Comparison of ENCODE assay signal across 18 cellular contexts in genomic region chr6:3314621-3315020, GRCh38. TPM values are rescaled to one million over a fixed set of nuclear protein-coding genes. Genes with fewer than 3 reads are reported as not detected.
DNase-seq lines count a peak whose midpoint lies in the region; ATAC-seq, FAIRE-seq and TF ChIP-seq lines count a peak whose summit lies in the region.
"Had no signal": no experiment of that assay in that cellular context is flagged by ENCODE, and none has a peak within 500 bp of the region (broad histone marks: within the 10 kb centered on the region; RNA-seq: fewer than 3 reads in every experiment).

No MANE protein-coding gene starts in this region.

- WGBS in HepG2 (ENCODE audit: low lambda C conversion rate), result 96% methylated on average over 9 of the region's 9 CpGs
- WGBS in right lobe of liver (ENCODE audit: insufficient coverage, low coverage, low lambda C conversion rate, missing lambda C conversion rate), result 77% methylated on average over 6 of the region's 9 CpGs
- WGBS in thyroid gland, 2 donors, result 38 to 53% methylated on average over 9 of the region's 9 CpGs

- no peak overlapping the region for H2AFZ ChIP-seq in HepG2 (ENCODE audit: low read length)
- H2AFZ ChIP-seq in osteoblast (ENCODE audit: low read length), result no peak overlapping the region

- H3K9ac ChIP-seq in HepG2 (ENCODE audit: insufficient read depth, low read depth, low read length), result no peak overlapping the region
- H3K9ac ChIP-seq: BLaER1 treated with 17β-estradiol and CSF1 and Interleukin-3, amounts not matched to agents 10 nM and 100 nM had no signal

- no peak overlapping the region for H3K27ac Mint-ChIP-seq in chondrocyte (ENCODE audit: unreplicated experiment)
- H3K27ac Mint-ChIP-seq: B cell; CD8-positive, alpha-beta T cell had no signal

- DNase-seq in HepG2 (ENCODE audit: low spot score), result no peak
- no peak for DNase-seq in right lobe of liver
- peak; percentile 26 for DNase-seq in chondrocyte (ENCODE audit: low spot score)
- peak; percentile 9 for DNase-seq in osteoblast (ENCODE audit: insufficient read length, low spot score, missing footprints)
- DNase-seq in thyroid gland, result peak; percentile 56 to 61
- DNase-seq in DMS 273 (lab: John Stamatoyannopoulos, UW; ENCODE audit: unreplicated experiment), result no peak
- DNase-seq in KBM-7, result no peak
- DNase-seq: Calu3; CD8-positive, alpha-beta T cell; GOT3; H7 had no signal

- H3K4me1 Mint-ChIP-seq in chondrocyte (ENCODE audit: low read depth), result peaks cover 10% of the 10 kb centered on the region

- no peak overlapping the region for H3K27ac ChIP-seq in HepG2 (ENCODE audit: extremely low read length, insufficient read depth, low read length)
- no peak overlapping the region for H3K27ac ChIP-seq in right lobe of liver
- no peak overlapping the region for H3K27ac ChIP-seq in osteoblast (ENCODE audit: low read depth, low read length)
- H3K27ac ChIP-seq in thyroid gland, result no peak overlapping the region
- H3K27ac ChIP-seq: BLaER1 treated with 17β-estradiol and CSF1 and Interleukin-3, amounts not matched to agents 10 nM and 100 nM had no signal

- TF ChIP-seq CTCF in HepG2 (CRISPR knock-in tag; IDR thresholded peaks at IDR 0.05), result no peak
- TF ChIP-seq CTCF in right lobe of liver (IDR thresholded peaks at IDR 0.05), result no peak
- no peak for TF ChIP-seq CTCF in chondrocyte (IDR thresholded peaks at IDR 0.05)
- no peak for TF ChIP-seq CTCF in osteoblast (IDR thresholded peaks at IDR 0.05; ENCODE audit: extremely low read depth, low read depth, low read length)
- no peak for TF ChIP-seq CTCF in thyroid gland (IDR thresholded peaks at IDR 0.05)

- no peak overlapping the region for H3K4me3 ChIP-seq in HepG2 (replicated peaks in 1 of 3; ENCODE audit: insufficient read depth in 1 of 3, low read depth in 2 of 3, low read length in 3 of 3)
- H3K4me3 ChIP-seq in right lobe of liver, result no peak overlapping the region
- no peak overlapping the region for H3K4me3 ChIP-seq in osteoblast (ENCODE audit: insufficient read depth, low read length)
- no peak overlapping the region for H3K4me3 ChIP-seq in thyroid gland (replicated peaks in 1 of 3)
- H3K4me3 ChIP-seq: BLaER1 treated with 17β-estradiol and CSF1 and Interleukin-3, amounts not matched to agents 10 nM and 100 nM had no signal

- in situ Hi-C loops in HepG2 (cut with HindIII; ENCODE audit: extremely low pct_ligation_motif_present, low pct_unique_long_range_greater_than_20kb), result no loop called here
- in situ Hi-C loops in KBM-7 (cut with MboI; ENCODE audit: low pct_unique_long_range_greater_than_20kb, low sequenced_read_pairs), result no loop called here

- peaks cover 12% of the 10 kb centered on the region for H3K36me3 Mint-ChIP-seq in chondrocyte (ENCODE audit: low read depth)
- H3K36me3 Mint-ChIP-seq: CD8-positive, alpha-beta T cell had no signal

- no peak for FAIRE-seq in HepG2 (lab: Jason Lieb, UNC)
- FAIRE-seq: G401.6, GM12892, GM18507, HTR-8/SVneo had no signal

- no peaks in the 10 kb centered on the region for H3K4me1 ChIP-seq in HepG2 (ENCODE audit: insufficient read depth, low read length)
- no peaks in the 10 kb centered on the region for H3K4me1 ChIP-seq in right lobe of liver
- no peaks in the 10 kb centered on the region for H3K4me1 ChIP-seq in osteoblast (ENCODE audit: insufficient read depth, low read length)
- H3K4me1 ChIP-seq in thyroid gland, result peaks cover 0 to 5% of the 10 kb centered on the region in 2 donors

- TF ChIP-seq EP300 in HepG2 (IDR thresholded peaks at IDR 0.05; ENCODE audit: low read depth in 2 of 2, low read length in 2 of 2) (no peak), HepG2 (CRISPR knock-in tag; IDR thresholded peaks at IDR 0.05; ENCODE audit: borderline replicate concordance) (no peak)

- TF ChIP-seq POLR2A in HepG2 (IDR thresholded peaks at IDR 0.05; ENCODE audit: insufficient read depth in 1 of 2, low read depth in 2 of 2, low read length in 2 of 2) (no peak), right lobe of liver (IDR thresholded peaks at IDR 0.05) (no peak), thyroid gland (IDR thresholded peaks at IDR 0.05) (no peak)

- peaks cover 27 to 60% of the 10 kb centered on the region in 2 experiments for H3K36me3 ChIP-seq in HepG2 (replicated peaks in 1 of 2; ENCODE audit: control insufficient read depth in 1 of 2, insufficient read depth in 2 of 2, low read length in 2 of 2)
- H3K36me3 ChIP-seq in right lobe of liver, result peaks cover 0 to 5% (median 0%) of the 10 kb centered on the region in 4 donors
- no peaks in the 10 kb centered on the region for H3K36me3 ChIP-seq in osteoblast (ENCODE audit: insufficient read depth, low read length)
- H3K36me3 ChIP-seq in thyroid gland, result no peaks in the 10 kb centered on the region
- H3K36me3 ChIP-seq: BLaER1 treated with 17β-estradiol and CSF1 and Interleukin-3, amounts not matched to agents 10 nM and 100 nM had no signal

- no peaks in the 10 kb centered on the region for H3K9me3 ChIP-seq in HepG2 (ENCODE audit: low read length)
- no peaks in the 10 kb centered on the region for H3K9me3 ChIP-seq in right lobe of liver
- H3K9me3 ChIP-seq in osteoblast (ENCODE audit: low read depth, low read length), result no peaks in the 10 kb centered on the region
- H3K9me3 ChIP-seq in thyroid gland, result no peaks in the 10 kb centered on the region
- H3K9me3 ChIP-seq: BLaER1 treated with 17β-estradiol and CSF1 and Interleukin-3, amounts not matched to agents 10 nM and 100 nM had no signal

- POLR2A ChIA-PET in HepG2 (lab: Yijun Ruan, JAX), result no interaction called here

- H3K27me3 ChIP-seq in HepG2 (ENCODE audit: control insufficient read depth in 1 of 2, insufficient read depth in 2 of 2, low read length in 2 of 2) (no peaks in the 10 kb centered on the region), right lobe of liver (no peaks in the 10 kb centered on the region), osteoblast (ENCODE audit: insufficient read depth, low read length) (no peaks in the 10 kb centered on the region), thyroid gland (no peaks in the 10 kb centered on the region)
- H3K27me3 ChIP-seq: BLaER1 treated with 17β-estradiol and CSF1 and Interleukin-3, amounts not matched to agents 10 nM and 100 nM had no signal

- H4K20me1 ChIP-seq in HepG2 (ENCODE audit: insufficient read depth, low read length), result no peaks in the 10 kb centered on the region
- H4K20me1 ChIP-seq in osteoblast (ENCODE audit: insufficient read depth, low read length), result no peaks in the 10 kb centered on the region
- H4K20me1 ChIP-seq: BLaER1 treated with 17β-estradiol and CSF1 and Interleukin-3, amounts not matched to agents 10 nM and 100 nM had no signal

- ATAC-seq in HepG2 (no peak), right lobe of liver (no peak), GM21786 (IDR thresholded peaks at IDR 0.05; ENCODE audit: unreplicated experiment) (no peak)
- ATAC-seq: CD8-positive, alpha-beta T cell had no signal

- H3K9me3 Mint-ChIP-seq in chondrocyte (ENCODE audit: low read depth), result no peaks in the 10 kb centered on the region
- H3K9me3 Mint-ChIP-seq: CD8-positive, alpha-beta T cell had no signal

- H3K79me2 ChIP-seq in HepG2 (ENCODE audit: insufficient read depth, low read length), result no peaks in the 10 kb centered on the region
- H3K79me2 ChIP-seq in osteoblast (ENCODE audit: insufficient read depth, low read length), result no peaks in the 10 kb centered on the region

- H3K4me2 ChIP-seq in HepG2 (ENCODE audit: low read depth, low read length), result no peak overlapping the region
- no peak overlapping the region for H3K4me2 ChIP-seq in osteoblast (ENCODE audit: insufficient read depth, low read length)
- H3K4me2 ChIP-seq: BLaER1 treated with 17β-estradiol and CSF1 and Interleukin-3, amounts not matched to agents 10 nM and 100 nM had no signal

- TF ChIP-seq RAD21 in HepG2 (CRISPR knock-in tag; IDR thresholded peaks at IDR 0.05), result no peak

- TSS peak; percentile 5 for BruUV-seq in HepG2 (replicated peaks; lab: Mats Ljungman, UMichigan)

- CTCF ChIA-PET in HepG2 (lab: Yijun Ruan, JAX; ENCODE audit: low intra/inter-chr PET ratio, low total read pairs), result no interaction called here

- no peak overlapping the region for H3K4me3 Mint-ChIP-seq in chondrocyte (ENCODE audit: unreplicated experiment)
- H3K4me3 Mint-ChIP-seq: B cell; CD8-positive, alpha-beta T cell had no signal

- intact Hi-C loops in HepG2 (cut with micrococcal nuclease; ENCODE audit: unreplicated experiment), result no loop called here
- intact Hi-C loops in right lobe of liver (cut with DNase I), result no loop called here
- intact Hi-C loops in thyroid gland (cut with DNase I), result no loop called here

- H3K27me3 Mint-ChIP-seq in chondrocyte (ENCODE audit: low read depth), result no peaks in the 10 kb centered on the region

TF ChIP-seq in HepG2, 621 proteins besides CTCF, POLR2A, EP300 and RAD21:
- TF ChIP-seq PTBP1 (IDR thresholded peaks at IDR 0.05; ENCODE audit: low read depth, low read length, poor library complexity, severe bottlenecking) (no peak), CBX1 (IDR thresholded peaks at IDR 0.05; ENCODE audit: low read depth) (no peak)
TF ChIP-seq in HepG2: peak in this region for 0.

RNA-seq across cellular contexts. Expression of gene PSMG4, which starts 55.9 kb away (rescaled TPM):
- 24.5 and 32.8 TPM in 2 replicates for total RNA-seq in HepG2 (2016; rRNA removed; fragmentation: Illumina TruSeq; extraction: Trizol)
- 43.3 and 56.1 TPM in 2 replicates for total RNA-seq in HepG2 (2016; cell fraction: cytosol; rRNA removed; fragmentation: Illumina TruSeq; extraction: Trizol; ENCODE audit: low read depth)
- 26.0 and 30.5 TPM in 2 replicates for total RNA-seq in HepG2 (2016; cell fraction: insoluble cytoplasmic fraction; rRNA removed; fragmentation: Illumina TruSeq; extraction: Trizol)
- total RNA-seq in HepG2 (2016; cell fraction: membrane; rRNA removed; fragmentation: Illumina TruSeq; extraction: Trizol), result 33.3 and 46.1 TPM in 2 replicates
- total RNA-seq in HepG2 (2016; cell fraction: nucleus; rRNA removed; fragmentation: Illumina TruSeq; extraction: Trizol), result 22.5 and 24.0 TPM in 2 replicates
- 28.5 and 32.8 TPM in 2 replicates for polyA plus RNA-seq in HepG2 (2011; rRNA removed)
- 24.5 and 48.7 TPM in 2 replicates for polyA plus RNA-seq in HepG2 (2011; cell fraction: cytosol; rRNA removed)
- polyA plus RNA-seq in HepG2 (2011; cell fraction: nucleus; rRNA removed), result 39.7 and 47.3 TPM in 2 replicates
- 24.7 TPM in 2 replicates for polyA plus RNA-seq in HepG2 (2012)
- 40.0 and 56.6 TPM in 2 replicates for polyA plus RNA-seq in HepG2 (2016; cell fraction: cytosol; fragmentation: Illumina TruSeq; extraction: Trizol; ENCODE audit: low read depth)
- 25.9 and 30.2 TPM in 2 replicates for polyA plus RNA-seq in HepG2 (2016; cell fraction: insoluble cytoplasmic fraction; fragmentation: Illumina TruSeq; extraction: Trizol; ENCODE audit: low read depth)
- polyA plus RNA-seq in HepG2 (2016; cell fraction: membrane; fragmentation: Illumina TruSeq; extraction: Trizol; ENCODE audit: low read depth), result 27.5 and 37.6 TPM in 2 replicates
- polyA plus RNA-seq in HepG2 (2016; cell fraction: nucleus; fragmentation: Illumina TruSeq; extraction: Trizol; ENCODE audit: insufficient read depth, low read depth), result 36.5 and 39.2 TPM in 2 replicates
- 28.6 and 43.2 TPM in 2 replicates for polyA minus RNA-seq in HepG2 (2011; rRNA and poly(A)+ RNA removed; ENCODE audit: low replicate concordance)
- polyA minus RNA-seq in HepG2 (2011; cell fraction: cytosol; rRNA and poly(A)+ RNA removed), result 12.1 and 14.2 TPM in 2 replicates
- polyA minus RNA-seq in HepG2 (2011; cell fraction: nucleus; rRNA and poly(A)+ RNA removed), result 23.0 and 28.2 TPM in 2 replicates
- 10 to 100 TPM in 5 of 6 experiments, 1 to 10 TPM in 1; 9.4 to 15.4 (median 11.0) TPM for total RNA-seq in right lobe of liver
- 16.2 to 24.7 TPM (median 17.2 TPM) in 3 replicates for total RNA-seq in chondrocyte
- 19.4 and 24.6 TPM in 2 replicates for total RNA-seq in osteoblast
- total RNA-seq in thyroid gland, result 10 to 100 TPM; 19.6 to 41.8 (median 34.4) TPM

Comparison
In these comparisons a context has a peak if more than half of its experiments do, and no peak if none do; other contexts are left out.
1. DNase-seq: peak in chondrocyte (single experiment), osteoblast (single experiment) and thyroid gland (2 of 2); none in HepG2 (single experiment), right lobe of liver (0 of 3), DMS 273 (single experiment) and KBM-7 (single experiment).